1 cellular context compared by ENCODE assay signal in the genomic region with DNA sequence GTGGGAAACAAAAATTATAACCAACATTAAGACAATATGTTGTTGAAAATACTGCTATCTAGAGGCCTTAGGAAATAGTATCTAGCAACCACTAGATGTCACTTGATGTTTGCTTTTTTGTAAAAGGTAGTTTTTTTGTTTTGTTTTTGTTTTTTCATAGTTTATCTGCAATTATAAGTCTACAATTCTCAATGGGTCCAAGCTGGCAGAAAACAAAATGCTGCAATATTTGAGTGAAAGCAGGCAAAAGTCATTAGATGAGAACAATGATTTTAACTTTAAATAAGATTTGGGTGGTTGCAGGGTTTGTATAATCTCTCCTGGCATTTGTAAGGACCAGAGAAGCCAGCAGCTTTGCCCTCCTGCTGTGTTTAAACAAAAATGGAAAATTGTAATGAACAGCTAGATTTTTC.
TF ChIP-seq lines count a peak whose summit lies in the region.

No MANE protein-coding gene starts in this region.

TF ChIP-seq in endothelial cell of umbilical vein, 7 proteins besides CTCF, POLR2A, EP300 and RAD21:
- no peak for TF ChIP-seq POLR2AphosphoS5 (IDR thresholded peaks at IDR 0.05; ENCODE audit: insufficient read depth, low read depth, low read length)
